10 cellular contexts compared by ENCODE assay signal in genomic region chr10:132096223-132096622, GRCh38. TPM values are rescaled to one million over a fixed set of nuclear protein-coding genes. Genes with fewer than 3 reads are reported as not detected.
DNase-seq lines count a peak whose midpoint lies in the region; ATAC-seq and TF ChIP-seq lines count a peak whose summit lies in the region.
"Had no signal": no experiment of that assay in that cellular context is flagged by ENCODE, and none has a peak within 500 bp of the region (broad histone marks: within the 10 kb centered on the region; RNA-seq: fewer than 3 reads in every experiment).

No MANE protein-coding gene starts in this region.

- no peaks in the 10 kb centered on the region for H3K27me3 ChIP-seq in right atrium auricular region

- in situ Hi-C loops in G401 (cut with HindIII; ENCODE audit: low sequenced_read_pairs), result no loop called here

- peak; percentile 66 for ATAC-seq in HG03432 (IDR thresholded peaks at IDR 0.05; ENCODE audit: unreplicated experiment)
- ATAC-seq in HG02885 (IDR thresholded peaks at IDR 0.05; ENCODE audit: poor library complexity, unreplicated experiment), result no peak
- no peak for ATAC-seq in HG03571 (IDR thresholded peaks at IDR 0.05; ENCODE audit: unreplicated experiment)

- no peaks in the 10 kb centered on the region for H3K36me3 ChIP-seq in right atrium auricular region

- DNase-seq in AG10803 (ENCODE audit: low read depth) (peak; percentile 27), UCSD-AML1 (lab: John Stamatoyannopoulos, UW; ENCODE audit: unreplicated experiment) (peak; percentile 54), right atrium auricular region (ENCODE audit: low spot score) (peak; percentile 57), GM19238 (ENCODE audit: insufficient read length, low spot score) (no peak), G401 (ENCODE audit: low spot score) (no peak)
- DNase-seq: caudate nucleus, NCI-H510A treated with DMSO at 0.1 percent for 48 hours had no signal

- no peak overlapping the region for H3K4me3 ChIP-seq in AG10803 (ENCODE audit: low read length)
- H3K4me3 ChIP-seq in right atrium auricular region, result no peak overlapping the region

- H3K9me3 ChIP-seq in right atrium auricular region, result no peaks in the 10 kb centered on the region

- no peaks in the 10 kb centered on the region for H3K4me1 ChIP-seq in right atrium auricular region

- TF ChIP-seq CTCF in AG10803 (conservative IDR thresholded peaks at IDR 0.05; ENCODE audit: low read length) (no peak), right atrium auricular region (IDR thresholded peaks at IDR 0.05) (no peak)

- H3K27ac ChIP-seq in right atrium auricular region, result no peak overlapping the region

RNA-seq across cellular contexts. Expression of gene JAKMIP3, which starts 30.5 kb away (rescaled TPM):
- total RNA-seq in right atrium auricular region, result under 1 TPM; 0.20 to 0.44 TPM
- total RNA-seq in G401 (2014; rRNA removed; shearing (Covaris generic)), result 0.27 TPM in 1 of 2 replicates, not detected in the other

Comparison
In these comparisons a context has a peak if more than half of its experiments do, and no peak if none do; other contexts are left out.
1. DNase-seq: peak in AG10803 (single experiment), UCSD-AML1 (single experiment) and right atrium auricular region (single experiment); none in GM19238 (single experiment) and G401 (single experiment).